ENCODE assay signal across 2 cellular contexts in the genomic region with DNA sequence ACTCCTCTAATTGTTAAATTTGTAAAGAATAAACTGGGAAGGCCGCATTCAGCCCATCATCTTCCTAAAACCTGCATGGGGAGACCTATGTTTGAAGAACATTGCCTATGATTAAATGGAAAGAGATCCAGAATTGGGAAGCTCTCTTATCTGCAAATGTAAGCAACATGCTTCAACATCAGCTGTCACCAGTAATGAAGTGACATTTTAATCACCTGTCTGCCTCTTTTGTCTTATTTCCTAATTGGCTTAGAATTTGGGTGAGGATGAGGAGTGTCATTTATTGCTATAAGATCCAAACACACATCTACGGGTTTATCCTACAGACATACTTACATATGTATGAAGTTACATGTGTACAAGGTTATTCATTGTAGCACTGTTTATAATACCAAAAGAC.
TF ChIP-seq lines count a peak whose summit lies in the region.

No MANE protein-coding gene starts in this region.

TF ChIP-seq in IMR-90, 13 proteins besides CTCF, POLR2A, EP300 and RAD21:
- TF ChIP-seq, protein P1, sequence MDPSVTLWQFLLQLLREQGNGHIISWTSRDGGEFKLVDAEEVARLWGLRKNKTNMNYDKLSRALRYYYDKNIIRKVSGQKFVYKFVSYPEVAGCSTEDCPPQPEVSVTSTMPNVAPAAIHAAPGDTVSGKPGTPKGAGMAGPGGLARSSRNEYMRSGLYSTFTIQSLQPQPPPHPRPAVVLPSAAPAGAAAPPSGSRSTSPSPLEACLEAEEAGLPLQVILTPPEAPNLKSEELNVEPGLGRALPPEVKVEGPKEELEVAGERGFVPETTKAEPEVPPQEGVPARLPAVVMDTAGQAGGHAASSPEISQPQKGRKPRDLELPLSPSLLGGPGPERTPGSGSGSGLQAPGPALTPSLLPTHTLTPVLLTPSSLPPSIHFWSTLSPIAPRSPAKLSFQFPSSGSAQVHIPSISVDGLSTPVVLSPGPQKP (IDR thresholded peaks at IDR 0.05; ENCODE audit: borderline replicate concordance, low read depth, low read length) = no peak
- TF ChIP-seq SMC3 (IDR thresholded peaks at IDR 0.05; ENCODE audit: low read depth, low read length) = no peak
- no peak for TF ChIP-seq CHD1 (IDR thresholded peaks at IDR 0.05; ENCODE audit: low read depth, low read length)
- TF ChIP-seq, protein P2, sequence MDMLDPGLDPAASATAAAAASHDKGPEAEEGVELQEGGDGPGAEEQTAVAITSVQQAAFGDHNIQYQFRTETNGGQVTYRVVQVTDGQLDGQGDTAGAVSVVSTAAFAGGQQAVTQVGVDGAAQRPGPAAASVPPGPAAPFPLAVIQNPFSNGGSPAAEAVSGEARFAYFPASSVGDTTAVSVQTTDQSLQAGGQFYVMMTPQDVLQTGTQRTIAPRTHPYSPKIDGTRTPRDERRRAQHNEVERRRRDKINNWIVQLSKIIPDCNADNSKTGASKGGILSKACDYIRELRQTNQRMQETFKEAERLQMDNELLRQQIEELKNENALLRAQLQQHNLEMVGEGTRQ (IDR thresholded peaks at IDR 0.05; ENCODE audit: low read depth, low read length) = no peak
- TF ChIP-seq CEBPB (IDR thresholded peaks at IDR 0.05; ENCODE audit: low read depth, low read length) = no peak
- no peak for TF ChIP-seq RCOR1 (IDR thresholded peaks at IDR 0.05; ENCODE audit: insufficient replicate concordance, low read length)
- no peak for TF ChIP-seq MAFK (IDR thresholded peaks at IDR 0.05; ENCODE audit: low read depth, low read length)
- TF ChIP-seq NFE2L2 (IDR thresholded peaks at IDR 0.05; ENCODE audit: low read depth, low read length) = no peak
- no peak for TF ChIP-seq FOS (IDR thresholded peaks at IDR 0.05; ENCODE audit: low read depth, low read length)
- no peak for TF ChIP-seq RFX5 (IDR thresholded peaks at IDR 0.05; ENCODE audit: low read depth, low read length)
TF ChIP-seq in IMR-90: peak in this region for 0.

TF ChIP-seq in K562, 482 proteins besides CTCF, POLR2A, EP300 and RAD21:
- TF ChIP-seq MEIS2 (IDR thresholded peaks at IDR 0.05; ENCODE audit: partially characterized antibody) = peak; percentile 42
- TF ChIP-seq, protein P3, sequence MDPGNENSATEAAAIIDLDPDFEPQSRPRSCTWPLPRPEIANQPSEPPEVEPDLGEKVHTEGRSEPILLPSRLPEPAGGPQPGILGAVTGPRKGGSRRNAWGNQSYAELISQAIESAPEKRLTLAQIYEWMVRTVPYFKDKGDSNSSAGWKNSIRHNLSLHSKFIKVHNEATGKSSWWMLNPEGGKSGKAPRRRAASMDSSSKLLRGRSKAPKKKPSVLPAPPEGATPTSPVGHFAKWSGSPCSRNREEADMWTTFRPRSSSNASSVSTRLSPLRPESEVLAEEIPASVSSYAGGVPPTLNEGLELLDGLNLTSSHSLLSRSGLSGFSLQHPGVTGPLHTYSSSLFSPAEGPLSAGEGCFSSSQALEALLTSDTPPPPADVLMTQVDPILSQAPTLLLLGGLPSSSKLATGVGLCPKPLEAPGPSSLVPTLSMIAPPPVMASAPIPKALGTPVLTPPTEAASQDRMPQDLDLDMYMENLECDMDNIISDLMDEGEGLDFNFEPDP (CRISPR knock-in tag; IDR thresholded peaks at IDR 0.05) = no peak
- TF ChIP-seq TBL1XR1 (IDR thresholded peaks at IDR 0.05; ENCODE audit: low read length in 2 of 2) = no peak
- TF ChIP-seq RCOR1 (IDR thresholded peaks at IDR 0.05; ENCODE audit: borderline replicate concordance in 1 of 2, low read depth in 2 of 2, low read length in 2 of 2) = no peak
- no peak for TF ChIP-seq PYGO2 (tag; IDR thresholded peaks at IDR 0.05)
- no peak for TF ChIP-seq ARHGAP35 (IDR thresholded peaks at IDR 0.05; ENCODE audit: partially characterized antibody)
- TF ChIP-seq JUNB (CRISPR knock-in tag; conservative IDR thresholded peaks at IDR 0.05) = no peak
- no peak for TF ChIP-seq HDGF (IDR thresholded peaks at IDR 0.05)
- TF ChIP-seq MECOM (CRISPR knock-in tag; IDR thresholded peaks at IDR 0.05) = no peak
- TF ChIP-seq, protein P4, sequence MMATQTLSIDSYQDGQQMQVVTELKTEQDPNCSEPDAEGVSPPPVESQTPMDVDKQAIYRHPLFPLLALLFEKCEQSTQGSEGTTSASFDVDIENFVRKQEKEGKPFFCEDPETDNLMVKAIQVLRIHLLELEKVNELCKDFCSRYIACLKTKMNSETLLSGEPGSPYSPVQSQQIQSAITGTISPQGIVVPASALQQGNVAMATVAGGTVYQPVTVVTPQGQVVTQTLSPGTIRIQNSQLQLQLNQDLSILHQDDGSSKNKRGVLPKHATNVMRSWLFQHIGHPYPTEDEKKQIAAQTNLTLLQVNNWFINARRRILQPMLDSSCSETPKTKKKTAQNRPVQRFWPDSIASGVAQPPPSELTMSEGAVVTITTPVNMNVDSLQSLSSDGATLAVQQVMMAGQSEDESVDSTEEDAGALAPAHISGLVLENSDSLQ (IDR thresholded peaks at IDR 0.05) = peak; percentile 53
